ENCODE assay signal across 1 cellular context in genomic region chrX:133971586-133971985, GRCh38.
A peak's percentile ranks its signal among the peaks of the same experiment; 100 is the strongest.
TF ChIP-seq lines count a peak whose summit lies in the region.

No MANE protein-coding gene starts in this region.

TF ChIP-seq in HepG2, 621 proteins besides CTCF, POLR2A, EP300 and RAD21 (continued from another document):
- no peak for TF ChIP-seq ZNF576 (CRISPR knock-in tag; IDR thresholded peaks at IDR 0.05)
- TF ChIP-seq ZNF724P (CRISPR knock-in tag; IDR thresholded peaks at IDR 0.05; ENCODE audit: borderline replicate concordance): no peak
- no peak for TF ChIP-seq ZNF563 (CRISPR knock-in tag; IDR thresholded peaks at IDR 0.05)
- TF ChIP-seq ZNF225 (CRISPR knock-in tag; IDR thresholded peaks at IDR 0.05): no peak
- no peak for TF ChIP-seq CREB3 (CRISPR knock-in tag; IDR thresholded peaks at IDR 0.05)
- peak; percentile 92 for TF ChIP-seq RBM22 (optimal IDR thresholded peaks at IDR 0.05; ENCODE audit: low read length)
- no peak for TF ChIP-seq ZNF564 (CRISPR knock-in tag; IDR thresholded peaks at IDR 0.05)
